In genomic region chrX:70033348-70033747, GRCh38 we compare ENCODE assay signal across 1 cellular context.
TF ChIP-seq lines count a peak whose summit lies in the region.

No MANE protein-coding gene starts in this region.

TF ChIP-seq in GM12878, 131 proteins besides CTCF, POLR2A, EP300 and RAD21:
- TF ChIP-seq CUX1 (IDR thresholded peaks at IDR 0.05; ENCODE audit: insufficient replicate concordance, low read depth, low read length) (no peak), RCOR1 (conservative IDR thresholded peaks at IDR 0.05; ENCODE audit: low read depth, low read length) (no peak), YY1 (IDR thresholded peaks at IDR 0.05; ENCODE audit: low read depth, low read length) (peak; percentile 53; the same call in 1 of the 2 replicates), PRDM15 (CRISPR knock-in tag; IDR thresholded peaks at IDR 0.05) (no peak), RUNX3 (IDR thresholded peaks at IDR 0.05; ENCODE audit: low read length) (no peak), SMC3 (IDR thresholded peaks at IDR 0.05; ENCODE audit: borderline replicate concordance, low read length) (peak; percentile 39; the same call in 1 of the 2 replicates), RELB (IDR thresholded peaks at IDR 0.05; ENCODE audit: low read depth) (no peak)
